Comparison of ENCODE assay signal across 9 cellular contexts in genomic region chr13:24217601-24218281, GRCh38. TPM values are rescaled to one million over a fixed set of nuclear protein-coding genes. Genes with fewer than 3 reads are reported as not detected.
DNase-seq lines count a peak whose midpoint lies in the region; ATAC-seq and TF ChIP-seq lines count a peak whose summit lies in the region.
"Had no signal": no experiment of that assay in that cellular context is flagged by ENCODE, and none has a peak within 500 bp of the region (broad histone marks: within the 10 kb centered on the region; RNA-seq: fewer than 3 reads in every experiment).

No MANE protein-coding gene starts in this region.

- no peak for TF ChIP-seq POLR2A in HCT116 (IDR thresholded peaks at IDR 0.05; ENCODE audit: borderline replicate concordance, extremely low read depth, insufficient read depth, insufficient read length)

- H3K27ac Mint-ChIP-seq in WTC11, result peak overlapping the region; percentile 50; the same call in 1 of the 2 replicates
- H3K27ac Mint-ChIP-seq: memory B cell had no signal

- no peak overlapping the region for H3K4me3 ChIP-seq in HCT116 (replicated peaks in 1 of 2; ENCODE audit: low read depth in 1 of 2, low read length in 2 of 2)
- no peak overlapping the region for H3K4me3 ChIP-seq in mucosa of descending colon

- H3K9me3 ChIP-seq in HCT116 (ENCODE audit: control insufficient read depth in 1 of 2, insufficient read depth in 1 of 2, low read depth in 1 of 2, low read length in 2 of 2) (no peaks in the 10 kb centered on the region), mucosa of descending colon (no peaks in the 10 kb centered on the region)

- H3K36me3 Mint-ChIP-seq in WTC11, result no peaks in the 10 kb centered on the region
- H3K36me3 Mint-ChIP-seq: memory B cell had no signal

- TF ChIP-seq RAD21 in HCT116 (IDR thresholded peaks at IDR 0.05; ENCODE audit: low read depth), result no peak

- H3K4me2 ChIP-seq in HCT116 (ENCODE audit: low read length), result peak overlapping the region; percentile 4; the same call in 1 of the 2 replicates

- H3K36me3 ChIP-seq in HCT116 (ENCODE audit: control insufficient read depth in 1 of 2, insufficient read depth in 2 of 2, low read length in 2 of 2), result no peaks in the 10 kb centered on the region
- H3K36me3 ChIP-seq in mucosa of descending colon (ENCODE audit: low read depth), result no peaks in the 10 kb centered on the region

- no peaks in the 10 kb centered on the region for H3K9me2 ChIP-seq in HCT116 (ENCODE audit: insufficient read depth)

- H3K79me2 ChIP-seq in HCT116 (ENCODE audit: insufficient read depth, low read length), result peaks cover 34% of the 10 kb centered on the region

- TF ChIP-seq CTCF in HCT116 (IDR thresholded peaks at IDR 0.05 in 2 of 3, conservative IDR thresholded peaks at IDR 0.05 in 1 of 3; ENCODE audit: borderline replicate concordance in 1 of 3, insufficient read depth in 1 of 3, low read depth in 2 of 3, low read length in 2 of 3), result no peak
- TF ChIP-seq CTCF in WTC11 (IDR thresholded peaks at IDR 0.05), result no peak
- no peak for TF ChIP-seq CTCF in mucosa of descending colon (IDR thresholded peaks at IDR 0.05)

- H3K27me3 Mint-ChIP-seq in WTC11 (ENCODE audit: low read depth), result no peaks in the 10 kb centered on the region

- H4K20me1 ChIP-seq in HCT116 (ENCODE audit: insufficient read depth), result no peaks in the 10 kb centered on the region

- H3K4me1 Mint-ChIP-seq in WTC11, result peaks cover 50% of the 10 kb centered on the region

- H3K9me3 Mint-ChIP-seq in WTC11, result no peaks in the 10 kb centered on the region
- H3K9me3 Mint-ChIP-seq: memory B cell had no signal

- POLR2A ChIA-PET in HCT116 (lab: Charles Lee), result interaction anchor here (1.4 kb wide), 1 partner anchor 197 kb away, joined by 3 read pairs; no protein-coding TSS in a partner anchor
- POLR2A ChIA-PET in WTC11 (lab: Charles Lee), result interaction anchor here (0.7 to 0.8 kb wide), 3 partner anchors 57 to 266 kb away, joined by 3 to 12 read pairs (median 3); partner anchors contain the start of gene SPATA13

- RAD21 ChIA-PET in HCT116 (lab: Charles Lee; ENCODE audit: low non-redundant PET in 1 of 2, low total read pairs in 2 of 2, uncharacterized antibody in 2 of 2, unreplicated experiment in 2 of 2), result interaction anchor here (0.6 to 1.9 kb wide), 3 partner anchors 57 to 164 kb away, joined by 3 to 5 read pairs (median 4); partner anchors contain the start of gene SPATA13 (in 2 of the 2)

- H3K27me3 ChIP-seq in HCT116 (ENCODE audit: insufficient read depth, low read length), result no peaks in the 10 kb centered on the region

- ATAC-seq in HCT116 (peak; percentile 59), WTC11 (peak; percentile 46), mucosa of descending colon (peak; percentile 91), HG03097 (IDR thresholded peaks at IDR 0.05; ENCODE audit: low FRiP score, unreplicated experiment) (no peak), HG03520 (IDR thresholded peaks at IDR 0.05; ENCODE audit: unreplicated experiment) (no peak)

- H3K4me3 Mint-ChIP-seq in WTC11, result no peak overlapping the region
- H3K4me3 Mint-ChIP-seq: memory B cell had no signal

- peak; percentile 45 for DNase-seq in DMS53 treated with DMSO at 0.1 percent for 48 hours (lab: John Stamatoyannopoulos, UW; ENCODE audit: unreplicated experiment)
- DNase-seq in HCT116 (ENCODE audit: low read depth, low spot score), result no peak
- DNase-seq in WTC11 (ENCODE audit: low spot score), result no peak
- peak; percentile 75 to 85 (median 82) for DNase-seq in mucosa of descending colon
- DNase-seq in activated effector memory CD4-positive, alpha-beta T cell treated with anti-CD3 and anti-CD28 coated beads, Interleukin-2, amount 50 U/mL, for 16 hours, result no peak
- no peak for DNase-seq in islet precursor cell

- H3K27ac ChIP-seq in HCT116 (ENCODE audit: low read depth, low read length), result no peak overlapping the region

- H3K4me1 ChIP-seq in HCT116 (ENCODE audit: control insufficient read depth in 1 of 2, insufficient read depth in 2 of 2, low read length in 2 of 2), result peaks cover 11 to 13% of the 10 kb centered on the region in 2 experiments; a peak in 3 of 4 replicates
- peaks cover 15% of the 10 kb centered on the region for H3K4me1 ChIP-seq in mucosa of descending colon (ENCODE audit: low read depth)

- CTCF ChIA-PET in HCT116 (lab: Charles Lee) (interaction anchor here (0.9 to 3.7 kb wide), 4 partner anchors 11 to 302 kb away, joined by 3 to 51 read pairs (median 32); no protein-coding TSS in a partner anchor), WTC11 (lab: Charles Lee) (interaction anchor here (0.6 to 5.8 kb wide), 14 partner anchors 9 to 296 kb away, joined by 3 to 59 read pairs (median 4); partner anchors contain the start of gene SPATA13)

- no peak overlapping the region for H3K9ac ChIP-seq in HCT116 (ENCODE audit: low read length)

- no peak overlapping the region for H2AFZ ChIP-seq in HCT116 (ENCODE audit: low read depth, low read length, poor library complexity, severe bottlenecking)

- intact Hi-C loops in HCT116 (cut with micrococcal nuclease) (loop anchor here (2.0 kb wide), 1 partner anchor 297 kb away; no protein-coding TSS in a partner anchor), mucosa of descending colon (cut with DNase I, micrococcal nuclease) (loop anchor here in 1 of 2 donors (10.0 kb wide), 1 partner anchor 173 kb away; no protein-coding TSS in a partner anchor)

- BruUV-seq in HCT116 (replicated peaks; lab: Mats Ljungman, UMichigan), result no TSS peak

TF ChIP-seq in HCT116, 20 proteins besides CTCF, POLR2A, EP300 and RAD21:
- no peak for TF ChIP-seq ATF3 (IDR thresholded peaks at IDR 0.05)
- TF ChIP-seq ZFX (IDR thresholded peaks at IDR 0.05), result no peak
- no peak for TF ChIP-seq SIN3A (IDR thresholded peaks at IDR 0.05; ENCODE audit: low read depth)
- TF ChIP-seq ZBTB33 (IDR thresholded peaks at IDR 0.05; ENCODE audit: extremely low read depth, insufficient replicate concordance, low read length), result no peak
- TF ChIP-seq POLR2AphosphoS5 (IDR thresholded peaks at IDR 0.05; ENCODE audit: low read depth, low read length), result no peak
- TF ChIP-seq JUND (IDR thresholded peaks at IDR 0.05), result no peak
- TF ChIP-seq EGR1 (IDR thresholded peaks at IDR 0.05; ENCODE audit: low read depth), result no peak
- TF ChIP-seq SRF (IDR thresholded peaks at IDR 0.05; ENCODE audit: low read depth), result no peak
- TF ChIP-seq YY1 (IDR thresholded peaks at IDR 0.05; ENCODE audit: extremely low read depth, insufficient replicate concordance, low read depth, low read length), result no peak
TF ChIP-seq in HCT116: peak in this region for 0.

TF ChIP-seq in WTC11, 78 proteins besides CTCF, POLR2A, EP300 and RAD21:
- peak; percentile 50; the same call in 1 of the 2 replicates for TF ChIP-seq GABPB1 (CRISPR knock-in tag; IDR thresholded peaks at IDR 0.05)
- TF ChIP-seq ERG (CRISPR knock-in tag; IDR thresholded peaks at IDR 0.05), result no peak
TF ChIP-seq in WTC11: peak in this region for 1.

RNA-seq across cellular contexts. Expression of gene SPATA13, which starts 57.2 kb away (rescaled TPM):
- total RNA-seq in HCT116 (2021; ENCODE audit: unreplicated experiment) (21.4 TPM), WTC11 (2021) (22.1 to 29.0 TPM (median 23.1 TPM) in 3 replicates), mucosa of descending colon (10 to 100 TPM; 35.2 to 59.5 (median 35.6) TPM)
- polyA plus RNA-seq in HCT116 (2012), result 7.3 and 8.0 TPM in 2 replicates

Comparison
In these comparisons a context has a peak if more than half of its experiments do, and no peak if none do; other contexts are left out.
1. DNase-seq: peak in DMS53 treated with DMSO at 0.1 percent for 48 hours (single experiment) and mucosa of descending colon (3 of 3); none in HCT116 (single experiment), WTC11 (single experiment), activated effector memory CD4-positive, alpha-beta T cell treated with anti-CD3 and anti-CD28 coated beads, Interleukin-2, amount 50 U/mL, for 16 hours (single experiment) and islet precursor cell (single experiment).
2. ATAC-seq: peak in HCT116 (single experiment), WTC11 (single experiment) and mucosa of descending colon (single experiment); none in HG03097 (single experiment) and HG03520 (single experiment).